In genomic region chr17:45124797-45125122, GRCh38 we compare ENCODE assay signal across 7 cellular contexts. TPM values are rescaled to one million over a fixed set of nuclear protein-coding genes. Genes with fewer than 3 reads are reported as not detected.
A peak's percentile ranks its signal among the peaks of the same experiment; 100 is the strongest.
DNase-seq lines count a peak whose midpoint lies in the region; ATAC-seq and TF ChIP-seq lines count a peak whose summit lies in the region.
"Not testable (repeated sequence)": the region's sequence is repeated elsewhere in the genome, so short reads cannot be mapped to it uniquely, and the experiment has no call there.

No MANE protein-coding gene starts in this region.

- POLR2A ChIA-PET in HCT116 (lab: Charles Lee), result interaction anchor here (1.5 kb wide), 1 partner anchor 24 kb away, joined by 4 read pairs; the partner anchor contains the start of gene HEXIM1
- POLR2A ChIA-PET in RWPE1 (lab: Yijun Ruan, JAX; ENCODE audit: low non-redundant PET), result interaction anchor here (0.6 kb wide), 1 partner anchor 69 kb away, joined by 7 read pairs; no protein-coding TSS in a partner anchor
- POLR2A ChIA-PET in MCF 10A (lab: Yijun Ruan, JAX), result interaction anchor here (0.6 to 1.3 kb wide), 6 partner anchors 8 to 413 kb away, joined by 3 to 7 read pairs (median 4); partner anchors contain the start of gene ACBD4

- TF ChIP-seq RAD21 in HCT116 (IDR thresholded peaks at IDR 0.05; ENCODE audit: low read depth), result not testable (repeated sequence)

- peaks cover 19% of the 10 kb centered on the region for H3K36me3 Mint-ChIP-seq in MCF 10A (ENCODE audit: insufficient read depth, unreplicated experiment)

- not testable (repeated sequence) for H4K20me1 ChIP-seq in HCT116 (ENCODE audit: insufficient read depth)

- TF ChIP-seq CTCF in HCT116 (IDR thresholded peaks at IDR 0.05 in 2 of 3, conservative IDR thresholded peaks at IDR 0.05 in 1 of 3; ENCODE audit: borderline replicate concordance in 1 of 3, insufficient read depth in 1 of 3, low read depth in 2 of 3, low read length in 2 of 3); RWPE1 (conservative IDR thresholded peaks at IDR 0.05; ENCODE audit: low read depth); MCF 10A (IDR thresholded peaks at IDR 0.05; ENCODE audit: unreplicated experiment); esophagus squamous epithelium (IDR thresholded peaks at IDR 0.05); lower lobe of right lung (IDR thresholded peaks at IDR 0.05); parathyroid adenoma (IDR thresholded peaks at IDR 0.05); thoracic aorta (IDR thresholded peaks at IDR 0.05): not testable (repeated sequence)

- not testable (repeated sequence) for TF ChIP-seq POLR2A in HCT116 (IDR thresholded peaks at IDR 0.05; ENCODE audit: borderline replicate concordance, extremely low read depth, insufficient read depth, insufficient read length); esophagus squamous epithelium (IDR thresholded peaks at IDR 0.05)

- H3K9me3 Mint-ChIP-seq in MCF 10A (ENCODE audit: unreplicated experiment), result not testable (repeated sequence)

- ATAC-seq in HCT116; lower lobe of right lung; thoracic aorta (ENCODE audit: insufficient number of reproducible peaks, low FRiP score, low read depth): not testable (repeated sequence)

- 50 to 52% methylated on average over 4 of the region's 5 CpGs for WGBS in esophagus squamous epithelium, 2 donors

- H3K79me2 ChIP-seq in HCT116 (ENCODE audit: insufficient read depth, low read length), result peaks cover 67% of the 10 kb centered on the region
- not testable (repeated sequence) for H3K79me2 ChIP-seq in parathyroid adenoma

- not testable (repeated sequence) for H3K9me2 ChIP-seq in HCT116 (ENCODE audit: insufficient read depth)

- H3K27ac ChIP-seq in HCT116 (ENCODE audit: low read depth, low read length) (peak overlapping the region; percentile 97), RWPE1 (peak overlapping the region; percentile 100), esophagus squamous epithelium (peak overlapping the region; percentile 74 to 84 (median 82)), lower lobe of right lung (peak overlapping the region; percentile 44), thoracic aorta (peak overlapping the region; percentile 51 to 87)
- not testable (repeated sequence) for H3K27ac ChIP-seq in parathyroid adenoma

- RAD21 ChIA-PET in HCT116 (lab: Charles Lee; ENCODE audit: low non-redundant PET in 1 of 2, low total read pairs in 2 of 2, uncharacterized antibody in 2 of 2, unreplicated experiment in 2 of 2), result not testable (repeated sequence)

- peak overlapping the region; percentile 32 to 57 for H3K4me3 ChIP-seq in HCT116 (replicated peaks in 1 of 2; ENCODE audit: low read depth in 1 of 2, low read length in 2 of 2)
- H3K4me3 ChIP-seq in esophagus squamous epithelium; lower lobe of right lung; parathyroid adenoma (ENCODE audit: low read depth, low read length); thoracic aorta: not testable (repeated sequence)

- H3K9ac ChIP-seq in HCT116 (ENCODE audit: low read length), result peak overlapping the region; percentile 64
- H3K9ac ChIP-seq in parathyroid adenoma, result not testable (repeated sequence)

- H3K27me3 ChIP-seq in HCT116 (ENCODE audit: insufficient read depth, low read length); esophagus squamous epithelium; lower lobe of right lung (ENCODE audit: low read depth); parathyroid adenoma (ENCODE audit: control insufficient read depth, insufficient read depth, low read length); thoracic aorta (replicated peaks; ENCODE audit: insufficient read depth): not testable (repeated sequence)

- not testable (repeated sequence) for DNase-seq in HCT116 (ENCODE audit: low read depth, low spot score); RWPE1 (ENCODE audit: low spot score); MCF 10A (ENCODE audit: unreplicated experiment); esophagus squamous epithelium (lab: John Stamatoyannopoulos, UW); lower lobe of right lung; thoracic aorta (ENCODE audit: low spot score)

- peak overlapping the region; percentile 91 for H3K27ac Mint-ChIP-seq in MCF 10A (ENCODE audit: low read depth, unreplicated experiment)

- not testable (repeated sequence) for H3K9me3 ChIP-seq in HCT116 (ENCODE audit: control insufficient read depth in 1 of 2, insufficient read depth in 1 of 2, low read depth in 1 of 2, low read length in 2 of 2); esophagus squamous epithelium; lower lobe of right lung; parathyroid adenoma (ENCODE audit: control insufficient read depth, low read length); thoracic aorta

- intact Hi-C loops in HCT116 (cut with micrococcal nuclease); esophagus squamous epithelium (cut with DNase I); lower lobe of right lung (cut with DNase I): not testable (repeated sequence)
- intact Hi-C loops in MCF 10A (cut with micrococcal nuclease), result loop anchor here (2.0 kb wide), 1 partner anchor 22 kb away; no protein-coding TSS in a partner anchor

- peaks cover 43% of the 10 kb centered on the region for H3K4me1 Mint-ChIP-seq in MCF 10A (ENCODE audit: insufficient read depth, unreplicated experiment)

- CTCF ChIA-PET in HCT116 (lab: Charles Lee), result interaction anchor here (0.6 to 3.3 kb wide), 3 partner anchors 11 to 73 kb away, joined by 3 to 18 read pairs (median 3); partner anchors contain the start of genes ACBD4 and HEXIM1
- CTCF ChIA-PET in RWPE1 (lab: Yijun Ruan, JAX), result interaction anchor here (1.2 kb wide), 1 partner anchor 10 kb away, joined by 4 read pairs; the partner anchor contains the start of gene ACBD4
- CTCF ChIA-PET in MCF 10A (lab: Yijun Ruan, JAX), result interaction anchor here (0.7 to 4.1 kb wide), 4 partner anchors 11 to 57 kb away, joined by 3 to 26 read pairs (median 4); partner anchors contain the start of gene ACBD4

- not testable (repeated sequence) for H2AFZ ChIP-seq in HCT116 (ENCODE audit: low read depth, low read length, poor library complexity, severe bottlenecking)
- H2AFZ ChIP-seq in parathyroid adenoma, result peak overlapping the region; percentile 55

- H3K36me3 ChIP-seq in HCT116 (ENCODE audit: control insufficient read depth in 1 of 2, insufficient read depth in 2 of 2, low read length in 2 of 2); parathyroid adenoma (ENCODE audit: control insufficient read depth, insufficient read depth, low read length); thoracic aorta: not testable (repeated sequence)
- H3K36me3 ChIP-seq in esophagus squamous epithelium, result peaks cover 0 to 16% (median 0%) of the 10 kb centered on the region in 3 donors
- peaks cover 10% of the 10 kb centered on the region for H3K36me3 ChIP-seq in lower lobe of right lung

- peaks cover 74 to 80% of the 10 kb centered on the region in 2 experiments for H3K4me1 ChIP-seq in HCT116 (ENCODE audit: control insufficient read depth in 1 of 2, insufficient read depth in 2 of 2, low read length in 2 of 2)
- H3K4me1 ChIP-seq in esophagus squamous epithelium, result peaks cover 42 to 71% (median 52%) of the 10 kb centered on the region in 3 donors
- peaks cover 55% of the 10 kb centered on the region for H3K4me1 ChIP-seq in lower lobe of right lung
- H3K4me1 ChIP-seq in parathyroid adenoma, result not testable (repeated sequence)
- H3K4me1 ChIP-seq in thoracic aorta (ENCODE audit: control insufficient read depth in 1 of 2, low read depth in 2 of 2), result peaks cover 44 to 78% of the 10 kb centered on the region in 2 donors

- not testable (repeated sequence) for BruUV-seq in HCT116 (replicated peaks; lab: Mats Ljungman, UMichigan); MCF 10A (replicated peaks; lab: Mats Ljungman, UMichigan)

- not testable (repeated sequence) for H3K27me3 Mint-ChIP-seq in MCF 10A (ENCODE audit: insufficient read depth, unreplicated experiment)

- peak overlapping the region; percentile 94 for H3K4me2 ChIP-seq in HCT116 (ENCODE audit: low read length)
- not testable (repeated sequence) for H3K4me2 ChIP-seq in parathyroid adenoma (ENCODE audit: low read length)

- not testable (repeated sequence) for H3K4me3 Mint-ChIP-seq in MCF 10A (ENCODE audit: unreplicated experiment)

TF ChIP-seq in HCT116, 20 proteins besides CTCF, POLR2A, EP300 and RAD21:
- TF ChIP-seq MAX (IDR thresholded peaks at IDR 0.05), result peak; percentile 35; the same call in 1 of the 2 replicates

RNA-seq across cellular contexts. Expression of gene PLCD3, which starts 7.6 kb away (rescaled TPM):
- total RNA-seq in HCT116 (2021; ENCODE audit: unreplicated experiment) (197 TPM), MCF 10A (2022) (54.5 and 69.7 TPM in 2 replicates), esophagus squamous epithelium (100 to 1,000 TPM in 1 of 4 donors, 10 to 100 TPM in 3; 16.3 to 105 (median 20.5) TPM), lower lobe of right lung (38.3 TPM), thoracic aorta (100 to 1,000 TPM in 1 of 2 donors, 10 to 100 TPM in 1; 79.3 to 116 TPM)
- polyA plus RNA-seq in HCT116 (2012), result 109 and 122 TPM in 2 replicates

RNA-seq across cellular contexts. Expression of gene ACBD4, which starts 10.7 kb away (rescaled TPM):
- 13.6 TPM for total RNA-seq in HCT116 (2021; ENCODE audit: unreplicated experiment)
- polyA plus RNA-seq in HCT116 (2012), result 6.1 and 9.5 TPM in 2 replicates
- 7.2 and 7.8 TPM in 2 replicates for total RNA-seq in MCF 10A (2022)
- 1 to 10 TPM; 1.7 to 6.9 (median 4.5) TPM for total RNA-seq in esophagus squamous epithelium
- 16.6 TPM for total RNA-seq in lower lobe of right lung
- total RNA-seq in thoracic aorta, result 10 to 100 TPM; 21.5 to 27.9 TPM

RNA-seq across cellular contexts. Expression of gene HEXIM1, which starts 23.5 kb away (rescaled TPM):
- total RNA-seq in HCT116 (2021; ENCODE audit: unreplicated experiment) (58.0 TPM), MCF 10A (2022) (22.5 and 26.7 TPM in 2 replicates), esophagus squamous epithelium (10 to 100 TPM; 19.8 to 28.4 (median 25.3) TPM), lower lobe of right lung (33.9 TPM), thoracic aorta (10 to 100 TPM; 34.9 to 89.1 TPM)
- polyA plus RNA-seq in HCT116 (2012), result 29.6 and 33.0 TPM in 2 replicates

RNA-seq across cellular contexts. Expression of gene HEXIM2, which starts 36.9 kb away (rescaled TPM):
- 13.5 TPM for total RNA-seq in HCT116 (2021; ENCODE audit: unreplicated experiment)
- polyA plus RNA-seq in HCT116 (2012), result 14.1 and 18.1 TPM in 2 replicates
- 5.1 and 7.7 TPM in 2 replicates for total RNA-seq in MCF 10A (2022)
- 1 to 10 TPM; 1.7 to 9.0 (median 4.9) TPM for total RNA-seq in esophagus squamous epithelium
- 6.4 TPM for total RNA-seq in lower lobe of right lung
- 1 to 10 TPM in 1 of 2 donors, not detected in 1; 1.5 TPM for total RNA-seq in thoracic aorta
